ENCODE assay signal across 8 cellular contexts in the genomic region with DNA sequence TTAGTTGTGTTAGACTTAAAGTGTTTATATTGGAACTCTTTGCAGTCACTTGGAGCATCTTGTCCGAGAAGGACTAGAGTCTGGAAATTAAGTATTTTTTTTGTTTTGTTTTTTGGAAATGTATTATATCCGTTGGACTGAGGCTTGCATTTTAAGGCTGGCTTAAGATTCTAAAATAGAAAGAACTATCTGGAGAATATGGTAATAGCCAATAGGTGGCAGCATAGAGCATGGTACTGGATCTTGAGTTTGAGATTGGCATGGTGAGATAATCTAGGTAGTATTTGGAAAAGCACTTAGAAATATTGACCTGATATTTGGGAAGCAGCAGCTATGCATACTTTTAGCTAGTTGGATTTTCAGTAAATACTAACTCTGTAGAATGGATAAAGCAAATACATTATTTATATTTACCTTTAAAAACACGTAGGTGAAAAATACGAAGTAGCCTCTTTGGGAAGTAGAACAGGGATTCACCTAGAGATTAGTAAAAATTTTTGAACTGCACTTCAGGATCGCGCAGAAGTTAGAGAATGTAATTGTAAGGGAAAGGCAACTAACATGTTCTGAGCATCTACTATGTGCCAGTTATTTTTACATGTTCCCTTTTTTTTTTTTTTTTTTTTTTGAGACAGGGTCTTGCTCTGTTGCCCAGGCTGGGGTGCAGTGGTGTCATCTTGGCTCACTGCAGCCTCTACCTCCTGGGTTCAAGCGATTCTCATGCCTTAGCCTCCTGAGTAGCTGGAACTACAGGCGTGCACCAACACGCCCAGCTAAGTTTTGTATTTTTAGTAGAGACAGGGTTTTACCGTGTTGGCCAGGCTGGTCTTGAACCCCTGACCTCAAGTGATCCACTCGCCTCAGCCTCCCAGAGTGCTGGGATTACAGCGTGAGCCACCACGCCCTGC.
A peak's percentile ranks its signal among the peaks of the same experiment; 100 is the strongest.
DNase-seq lines count a peak whose midpoint lies in the region; ATAC-seq and TF ChIP-seq lines count a peak whose summit lies in the region.

No MANE protein-coding gene starts in this region.

- no peak for TF ChIP-seq RAD21 in neural cell (conservative IDR thresholded peaks at IDR 0.05)

- H3K9ac ChIP-seq in neural cell (ENCODE audit: low read length), result no peak overlapping the region

- TF ChIP-seq CTCF in PC-9 (conservative IDR thresholded peaks at IDR 0.05) (peak; percentile 70), neural cell (IDR thresholded peaks at IDR 0.05; ENCODE audit: poor library complexity, severe bottlenecking) (peak; percentile 52)

- no peak overlapping the region for H2AFZ ChIP-seq in PC-9
- no peak overlapping the region for H2AFZ ChIP-seq in neural cell (ENCODE audit: low read depth, low read length)

- intact Hi-C loops in PC-9 (cut with micrococcal nuclease; ENCODE audit: unreplicated experiment), result no loop called here

- peak; percentile 56 for DNase-seq in CD1c-positive myeloid dendritic cell (ENCODE audit: extremely low spot score)
- no peak for DNase-seq in PC-9
- no peak for DNase-seq in NCI-H446 treated with DMSO at 0.1 percent for 48 hours (lab: John Stamatoyannopoulos, UW)
- DNase-seq in islet precursor cell, result no peak

- CTCF ChIA-PET in PC-9 (lab: Charles Lee), result interaction anchor here (0.6 kb wide), 1 partner anchor 48 kb away, joined by 4 read pairs; no protein-coding TSS in a partner anchor

- no peaks in the 10 kb centered on the region for H3K36me3 ChIP-seq in PC-9 (ENCODE audit: low read depth)
- H3K36me3 ChIP-seq in neural cell (ENCODE audit: insufficient read depth, low read length), result no peaks in the 10 kb centered on the region

- H3F3A ChIP-seq in PC-9 (ENCODE audit: insufficient read depth, low read depth) (no peaks in the 10 kb centered on the region), neural cell (ENCODE audit: insufficient read depth, low read length, poor library complexity, severe bottlenecking) (no peaks in the 10 kb centered on the region)

- H3K4me2 ChIP-seq in PC-9 (no peak overlapping the region), neural cell (ENCODE audit: low read length) (no peak overlapping the region)

- H3K4me3 ChIP-seq in PC-9, result no peak overlapping the region
- no peak overlapping the region for H3K4me3 ChIP-seq in neural cell (ENCODE audit: low read length)

- H3K9me2 ChIP-seq in PC-9 (ENCODE audit: insufficient read depth), result no peaks in the 10 kb centered on the region
- no peaks in the 10 kb centered on the region for H3K9me2 ChIP-seq in neural cell (ENCODE audit: insufficient read depth, low read length)

- H4K20me1 ChIP-seq in PC-9 (ENCODE audit: insufficient read depth), result peaks cover 17% of the 10 kb centered on the region
- H4K20me1 ChIP-seq in neural cell (ENCODE audit: insufficient read depth), result peaks cover 3% of the 10 kb centered on the region

- TF ChIP-seq EP300 in neural cell (conservative IDR thresholded peaks at IDR 0.05; ENCODE audit: poor library complexity, severe bottlenecking), result no peak

- H3K27ac ChIP-seq in PC-9, result no peak overlapping the region
- H3K27ac ChIP-seq in neural cell (ENCODE audit: low read length), result no peak overlapping the region

- POLR2A ChIA-PET in PC-9 (lab: Charles Lee; ENCODE audit: unreplicated experiment), result no interaction called here

- ATAC-seq in GM18907 (IDR thresholded peaks at IDR 0.05; ENCODE audit: unreplicated experiment) (peak; percentile 46), esophagus mucosa (peak; percentile 62), GM19452 (IDR thresholded peaks at IDR 0.05; ENCODE audit: unreplicated experiment) (no peak)

- no peaks in the 10 kb centered on the region for H3K4me1 ChIP-seq in PC-9 (replicated peaks; ENCODE audit: insufficient read depth)

- H3K9me3 ChIP-seq in PC-9 (ENCODE audit: insufficient read depth, low read depth) (no peaks in the 10 kb centered on the region), neural cell (ENCODE audit: low read length) (no peaks in the 10 kb centered on the region)

- no TSS peak for BruUV-seq in PC-9 (replicated peaks; lab: Mats Ljungman, UMichigan)

- H3K79me2 ChIP-seq in PC-9 (ENCODE audit: low read depth), result peaks cover 8% of the 10 kb centered on the region
- peaks cover 46% of the 10 kb centered on the region for H3K79me2 ChIP-seq in neural cell (replicated peaks; ENCODE audit: insufficient read depth, low read length)

- no peaks in the 10 kb centered on the region for H3K27me3 ChIP-seq in PC-9 (ENCODE audit: insufficient read depth, low read depth)
- no peaks in the 10 kb centered on the region for H3K27me3 ChIP-seq in neural cell (ENCODE audit: insufficient read depth, low read depth, low read length)

TF ChIP-seq in neural cell, 6 proteins besides CTCF, POLR2A, EP300 and RAD21:
- TF ChIP-seq TAF1 (IDR thresholded peaks at IDR 0.05; ENCODE audit: low read depth) (no peak), MXI1 (conservative IDR thresholded peaks at IDR 0.05; ENCODE audit: poor library complexity, severe bottlenecking) (no peak), SMC3 (conservative IDR thresholded peaks at IDR 0.05; ENCODE audit: poor library complexity) (no peak), POLR2AphosphoS5 (IDR thresholded peaks at IDR 0.05) (no peak), EZH2 (IDR thresholded peaks at IDR 0.05; ENCODE audit: borderline replicate concordance, insufficient read depth, low read length, poor library complexity, severe bottlenecking) (no peak)
- TF ChIP-seq, protein P1, sequence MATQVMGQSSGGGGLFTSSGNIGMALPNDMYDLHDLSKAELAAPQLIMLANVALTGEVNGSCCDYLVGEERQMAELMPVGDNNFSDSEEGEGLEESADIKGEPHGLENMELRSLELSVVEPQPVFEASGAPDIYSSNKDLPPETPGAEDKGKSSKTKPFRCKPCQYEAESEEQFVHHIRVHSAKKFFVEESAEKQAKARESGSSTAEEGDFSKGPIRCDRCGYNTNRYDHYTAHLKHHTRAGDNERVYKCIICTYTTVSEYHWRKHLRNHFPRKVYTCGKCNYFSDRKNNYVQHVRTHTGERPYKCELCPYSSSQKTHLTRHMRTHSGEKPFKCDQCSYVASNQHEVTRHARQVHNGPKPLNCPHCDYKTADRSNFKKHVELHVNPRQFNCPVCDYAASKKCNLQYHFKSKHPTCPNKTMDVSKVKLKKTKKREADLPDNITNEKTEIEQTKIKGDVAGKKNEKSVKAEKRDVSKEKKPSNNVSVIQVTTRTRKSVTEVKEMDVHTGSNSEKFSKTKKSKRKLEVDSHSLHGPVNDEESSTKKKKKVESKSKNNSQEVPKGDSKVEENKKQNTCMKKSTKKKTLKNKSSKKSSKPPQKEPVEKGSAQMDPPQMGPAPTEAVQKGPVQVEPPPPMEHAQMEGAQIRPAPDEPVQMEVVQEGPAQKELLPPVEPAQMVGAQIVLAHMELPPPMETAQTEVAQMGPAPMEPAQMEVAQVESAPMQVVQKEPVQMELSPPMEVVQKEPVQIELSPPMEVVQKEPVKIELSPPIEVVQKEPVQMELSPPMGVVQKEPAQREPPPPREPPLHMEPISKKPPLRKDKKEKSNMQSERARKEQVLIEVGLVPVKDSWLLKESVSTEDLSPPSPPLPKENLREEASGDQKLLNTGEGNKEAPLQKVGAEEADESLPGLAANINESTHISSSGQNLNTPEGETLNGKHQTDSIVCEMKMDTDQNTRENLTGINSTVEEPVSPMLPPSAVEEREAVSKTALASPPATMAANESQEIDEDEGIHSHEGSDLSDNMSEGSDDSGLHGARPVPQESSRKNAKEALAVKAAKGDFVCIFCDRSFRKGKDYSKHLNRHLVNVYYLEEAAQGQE (IDR thresholded peaks at IDR 0.05; ENCODE audit: borderline replicate concordance), result no peak
